Comparison of ENCODE assay signal across 2 cellular contexts in genomic region chr1:92843046-92843423, GRCh38.
A peak's percentile ranks its signal among the peaks of the same experiment; 100 is the strongest.
TF ChIP-seq lines count a peak whose summit lies in the region.

No MANE protein-coding gene starts in this region.

TF ChIP-seq in HepG2, 621 proteins besides CTCF, POLR2A, EP300 and RAD21:
- TF ChIP-seq SP140L (CRISPR knock-in tag; IDR thresholded peaks at IDR 0.05; ENCODE audit: borderline replicate concordance) (no peak), ZSCAN30 (CRISPR knock-in tag; IDR thresholded peaks at IDR 0.05) (no peak), POLR2G (IDR thresholded peaks at IDR 0.05; ENCODE audit: low read depth, low read length) (0 out of 2 replicates have a peak, but pooled peaks have one; percentile 3), ZBTB1 (CRISPR knock-in tag; IDR thresholded peaks at IDR 0.05; ENCODE audit: borderline replicate concordance) (no peak), PAF1 (CRISPR knock-in tag; IDR thresholded peaks at IDR 0.05) (peak; percentile 37; the same call in 1 of the 2 replicates), CEBPG (CRISPR knock-in tag; IDR thresholded peaks at IDR 0.05) (no peak), AGO2 (optimal IDR thresholded peaks at IDR 0.05; ENCODE audit: low read depth, low read length) (peak; percentile 25)
- TF ChIP-seq, protein P1, sequence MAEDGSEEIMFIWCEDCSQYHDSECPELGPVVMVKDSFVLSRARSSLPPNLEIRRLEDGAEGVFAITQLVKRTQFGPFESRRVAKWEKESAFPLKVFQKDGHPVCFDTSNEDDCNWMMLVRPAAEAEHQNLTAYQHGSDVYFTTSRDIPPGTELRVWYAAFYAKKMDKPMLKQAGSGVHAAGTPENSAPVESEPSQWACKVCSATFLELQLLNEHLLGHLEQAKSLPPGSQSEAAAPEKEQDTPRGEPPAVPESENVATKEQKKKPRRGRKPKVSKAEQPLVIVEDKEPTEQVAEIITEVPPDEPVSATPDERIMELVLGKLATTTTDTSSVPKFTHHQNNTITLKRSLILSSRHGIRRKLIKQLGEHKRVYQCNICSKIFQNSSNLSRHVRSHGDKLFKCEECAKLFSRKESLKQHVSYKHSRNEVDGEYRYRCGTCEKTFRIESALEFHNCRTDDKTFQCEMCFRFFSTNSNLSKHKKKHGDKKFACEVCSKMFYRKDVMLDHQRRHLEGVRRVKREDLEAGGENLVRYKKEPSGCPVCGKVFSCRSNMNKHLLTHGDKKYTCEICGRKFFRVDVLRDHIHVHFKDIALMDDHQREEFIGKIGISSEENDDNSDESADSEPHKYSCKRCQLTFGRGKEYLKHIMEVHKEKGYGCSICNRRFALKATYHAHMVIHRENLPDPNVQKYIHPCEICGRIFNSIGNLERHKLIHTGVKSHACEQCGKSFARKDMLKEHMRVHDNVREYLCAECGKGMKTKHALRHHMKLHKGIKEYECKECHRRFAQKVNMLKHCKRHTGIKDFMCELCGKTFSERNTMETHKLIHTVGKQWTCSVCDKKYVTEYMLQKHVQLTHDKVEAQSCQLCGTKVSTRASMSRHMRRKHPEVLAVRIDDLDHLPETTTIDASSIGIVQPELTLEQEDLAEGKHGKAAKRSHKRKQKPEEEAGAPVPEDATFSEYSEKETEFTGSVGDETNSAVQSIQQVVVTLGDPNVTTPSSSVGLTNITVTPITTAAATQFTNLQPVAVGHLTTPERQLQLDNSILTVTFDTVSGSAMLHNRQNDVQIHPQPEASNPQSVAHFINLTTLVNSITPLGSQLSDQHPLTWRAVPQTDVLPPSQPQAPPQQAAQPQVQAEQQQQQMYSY (CRISPR knock-in tag; IDR thresholded peaks at IDR 0.05), result no peak

TF ChIP-seq in GM12878, 131 proteins besides CTCF, POLR2A, EP300 and RAD21:
- TF ChIP-seq PAX5 (IDR thresholded peaks at IDR 0.05; ENCODE audit: borderline replicate concordance, low read depth, low read length), result no peak
- TF ChIP-seq PML (IDR thresholded peaks at IDR 0.05; ENCODE audit: low read length), result 0 out of 2 replicates have a peak, but pooled peaks have one; percentile 8
- TF ChIP-seq POLR2AphosphoS5 (IDR thresholded peaks at IDR 0.05; ENCODE audit: low read length), result peak; percentile 53; the same call in 1 of the 2 replicates
